11 cellular contexts compared by ENCODE assay signal in genomic region chr1:106727171-106727570, GRCh38.
DNase-seq lines count a peak whose midpoint lies in the region; ATAC-seq and TF ChIP-seq lines count a peak whose summit lies in the region.
"Had no signal": no experiment of that assay in that cellular context is flagged by ENCODE, and none has a peak within 500 bp of the region (broad histone marks: within the 10 kb centered on the region; RNA-seq: fewer than 3 reads in every experiment).

No MANE protein-coding gene starts in this region.

- POLR2A ChIA-PET in naive thymus-derived CD8-positive, alpha-beta T cell (lab: Charles Lee), result no interaction called here

- H3K4me3 Mint-ChIP-seq in CD14-positive monocyte (no peak overlapping the region), type B pancreatic cell (no peak overlapping the region)
- H3K4me3 Mint-ChIP-seq in naive thymus-derived CD8-positive, alpha-beta T cell, result no peak overlapping the region

- H3K4me1 Mint-ChIP-seq in CD14-positive monocyte, result no peaks in the 10 kb centered on the region
- H3K4me1 Mint-ChIP-seq in naive thymus-derived CD8-positive, alpha-beta T cell, result no peaks in the 10 kb centered on the region
- H3K4me1 Mint-ChIP-seq in type B pancreatic cell (ENCODE audit: unreplicated experiment), result no peaks in the 10 kb centered on the region

- H3K27ac Mint-ChIP-seq in CD14-positive monocyte (no peak overlapping the region), type B pancreatic cell (no peak overlapping the region)
- no peak overlapping the region for H3K27ac Mint-ChIP-seq in naive thymus-derived CD8-positive, alpha-beta T cell

- H3K9me3 Mint-ChIP-seq in CD14-positive monocyte (peaks cover 0 to 5% (median 1%) of the 10 kb centered on the region in 7 donors), type B pancreatic cell (no peaks in the 10 kb centered on the region)
- H3K9me3 Mint-ChIP-seq in naive thymus-derived CD8-positive, alpha-beta T cell, result peaks cover 0 to 11% (median 5%) of the 10 kb centered on the region in 9 donors

- no peaks in the 10 kb centered on the region for H3K36me3 Mint-ChIP-seq in CD14-positive monocyte
- H3K36me3 Mint-ChIP-seq in naive thymus-derived CD8-positive, alpha-beta T cell, result no peaks in the 10 kb centered on the region
- H3K36me3 Mint-ChIP-seq in type B pancreatic cell, result no peaks in the 10 kb centered on the region

- intact Hi-C loops in CD14-positive monocyte (cut with micrococcal nuclease), result no loop called here

- H3K27me3 Mint-ChIP-seq in CD14-positive monocyte (ENCODE audit: low read depth in 3 of 3), result no peaks in the 10 kb centered on the region
- no peaks in the 10 kb centered on the region for H3K27me3 Mint-ChIP-seq in naive thymus-derived CD8-positive, alpha-beta T cell
- H3K27me3 Mint-ChIP-seq in type B pancreatic cell, result no peaks in the 10 kb centered on the region

- TF ChIP-seq CTCF in CD14-positive monocyte (IDR thresholded peaks at IDR 0.05) (no peak), type B pancreatic cell (conservative IDR thresholded peaks at IDR 0.05) (no peak)

- ATAC-seq in GM18868 (IDR thresholded peaks at IDR 0.05; ENCODE audit: unreplicated experiment) (peak; percentile 95), GM21717 (IDR thresholded peaks at IDR 0.05; ENCODE audit: unreplicated experiment) (peak; percentile 88), HG03196 (IDR thresholded peaks at IDR 0.05; ENCODE audit: unreplicated experiment) (peak; percentile 92)
- ATAC-seq in naive thymus-derived CD8-positive, alpha-beta T cell, result no peak

- DNase-seq in foreskin melanocyte (peak; percentile 0), CD14-positive monocyte (ENCODE audit: low spot score) (no peak), type B pancreatic cell (ENCODE audit: extremely low spot score, unreplicated experiment) (no peak)
- DNase-seq in naive thymus-derived CD8-positive, alpha-beta T cell, result no peak
- no peak for DNase-seq in activated CD8-positive, alpha-beta memory T cell treated with anti-CD3 and anti-CD28 coated beads, Interleukin-2, amount 50 U/mL, for 48 hours
- DNase-seq: kidney glomerular epithelial cell, NCI-H2029, SHP77 had no signal

Comparison
In these comparisons a context has a peak if more than half of its experiments do, and no peak if none do; other contexts are left out.
1. ATAC-seq: peak in GM18868 (single experiment), GM21717 (single experiment) and HG03196 (single experiment); none in naive thymus-derived CD8-positive, alpha-beta T cell (0 of 2).